In the genomic region with DNA sequence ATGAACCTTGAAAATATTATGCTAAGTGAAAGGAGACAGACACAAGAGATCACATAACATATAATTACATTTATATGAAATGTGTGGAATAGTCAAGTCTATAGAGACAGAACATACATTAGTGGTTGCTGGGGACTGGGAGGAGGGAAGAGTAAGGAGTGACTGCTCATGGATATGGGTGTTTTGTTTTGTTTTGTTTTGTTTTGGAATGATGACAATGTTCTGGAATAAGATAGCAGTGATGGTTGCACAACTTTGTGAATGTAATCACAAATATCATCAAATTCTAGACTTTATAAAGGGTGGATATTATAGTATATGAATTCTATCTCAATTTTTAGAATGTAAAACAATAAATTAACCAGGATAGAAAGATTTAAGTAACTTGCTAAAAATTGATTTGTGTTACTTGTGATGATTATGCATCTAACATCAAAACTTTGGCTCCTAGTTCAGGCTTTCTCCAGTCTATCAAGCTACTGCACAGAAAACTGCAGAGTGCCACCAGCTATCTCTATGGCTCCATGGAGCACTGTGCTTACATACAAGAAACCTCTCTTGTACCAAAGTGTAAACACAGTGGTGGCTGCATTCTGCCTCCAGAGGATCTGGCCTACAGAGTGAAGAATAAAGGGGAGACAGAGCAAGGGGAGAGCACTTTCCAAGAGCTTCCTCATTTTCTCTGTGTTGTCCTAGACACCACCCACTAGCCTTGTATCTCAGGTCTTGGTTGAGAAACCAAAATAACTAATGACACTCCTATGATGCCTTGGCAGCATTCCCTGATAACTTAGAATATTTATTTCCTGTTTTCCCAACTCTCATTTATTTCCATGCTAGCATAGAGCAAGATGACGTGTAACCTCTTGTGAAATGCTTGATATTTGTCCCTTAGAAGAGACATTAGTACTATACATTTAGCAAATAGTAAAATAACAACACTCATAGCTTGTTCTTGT, we compare ENCODE assay signal across 8 cellular contexts. TPM values are rescaled to one million over a fixed set of nuclear protein-coding genes. Genes with fewer than 3 reads are reported as not detected.
DNase-seq lines count a peak whose midpoint lies in the region; ATAC-seq and TF ChIP-seq lines count a peak whose summit lies in the region.

No MANE protein-coding gene starts in this region.

- intact Hi-C loops in right cardiac atrium (cut with DNase I), result no loop called here

- peaks cover 3% of the 10 kb centered on the region for H3K9me3 Mint-ChIP-seq in stimulated activated memory B cell treated with anti-CD40 and anti-IgM and Interleukin-4, amounts not matched to agents 10 μg/mL and 1 μg/mL and 100 μg/mL, for 72 hours

- H3K4me3 ChIP-seq in GM23248 (peak overlapping the region; percentile 51), astrocyte of the spinal cord (ENCODE audit: low read depth, low read length) (no peak overlapping the region), right cardiac atrium (ENCODE audit: low read length) (no peak overlapping the region), skeletal muscle tissue (ENCODE audit: low read length in 3 of 3) (no peak overlapping the region)

- no peaks in the 10 kb centered on the region for H3K9me3 ChIP-seq in GM23248 (ENCODE audit: low read depth)
- no peaks in the 10 kb centered on the region for H3K9me3 ChIP-seq in right cardiac atrium (ENCODE audit: control insufficient read depth, low read length)
- H3K9me3 ChIP-seq in skeletal muscle tissue (ENCODE audit: control insufficient read depth in 3 of 3, low read length in 3 of 3), result no peaks in the 10 kb centered on the region

- in situ Hi-C loops in GM23248 (cut with MboI) (no loop called here), astrocyte of the spinal cord (cut with HindIII; ENCODE audit: low sequenced_read_pairs) (no loop called here)

- no peaks in the 10 kb centered on the region for H3K27me3 Mint-ChIP-seq in stimulated activated memory B cell treated with anti-CD40 and anti-IgM and Interleukin-4, amounts not matched to agents 10 μg/mL and 1 μg/mL and 100 μg/mL, for 72 hours

- H3K4me3 Mint-ChIP-seq in stimulated activated memory B cell treated with anti-CD40 and anti-IgM and Interleukin-4, amounts not matched to agents 10 μg/mL and 1 μg/mL and 100 μg/mL, for 72 hours, result no peak overlapping the region

- ATAC-seq in right cardiac atrium (peak; percentile 81 to 88), GM19328 (IDR thresholded peaks at IDR 0.05; ENCODE audit: unreplicated experiment) (no peak)
- ATAC-seq in stimulated activated memory B cell treated with anti-CD40 and anti-IgM and Interleukin-4, amounts not matched to agents 10 μg/mL and 1 μg/mL and 100 μg/mL, for 72 hours, result no peak

- no peaks in the 10 kb centered on the region for H3K4me1 Mint-ChIP-seq in stimulated activated memory B cell treated with anti-CD40 and anti-IgM and Interleukin-4, amounts not matched to agents 10 μg/mL and 1 μg/mL and 100 μg/mL, for 72 hours

- H3K9me2 ChIP-seq in GM23248 (ENCODE audit: insufficient read depth), result no peaks in the 10 kb centered on the region

- H3K9ac ChIP-seq in GM23248, result peak overlapping the region; percentile 83
- H3K9ac ChIP-seq in skeletal muscle tissue (ENCODE audit: low read depth in 1 of 3, low read length in 3 of 3), result no peak overlapping the region

- H3K4me1 ChIP-seq in GM23248 (ENCODE audit: insufficient read depth), result peaks cover 42% of the 10 kb centered on the region
- peaks cover 4% of the 10 kb centered on the region for H3K4me1 ChIP-seq in right cardiac atrium (ENCODE audit: control insufficient read depth, insufficient read depth, low read length)
- peaks cover 0 to 13% (median 0%) of the 10 kb centered on the region in 3 donors for H3K4me1 ChIP-seq in skeletal muscle tissue (ENCODE audit: control insufficient read depth in 3 of 3, insufficient read depth in 3 of 3, low read length in 3 of 3)

- H3K27ac Mint-ChIP-seq in stimulated activated memory B cell treated with anti-CD40 and anti-IgM and Interleukin-4, amounts not matched to agents 10 μg/mL and 1 μg/mL and 100 μg/mL, for 72 hours, result no peak overlapping the region

- H3K4me2 ChIP-seq in GM23248 (ENCODE audit: unreplicated experiment), result peak overlapping the region; percentile 94

- H3K36me3 ChIP-seq in GM23248 (ENCODE audit: low read depth), result no peaks in the 10 kb centered on the region
- no peaks in the 10 kb centered on the region for H3K36me3 ChIP-seq in skeletal muscle tissue (ENCODE audit: control insufficient read depth in 3 of 3, insufficient read depth in 3 of 3, low read length in 3 of 3)

- H3K27ac ChIP-seq in GM23248 (peak overlapping the region; percentile 99), right cardiac atrium (ENCODE audit: low read length) (peak overlapping the region; percentile 94), skeletal muscle tissue (ENCODE audit: low read depth, low read length) (peak overlapping the region; percentile 73)

- peaks cover 36% of the 10 kb centered on the region for H3F3A ChIP-seq in GM23248 (ENCODE audit: insufficient read depth)

- H2AFZ ChIP-seq in GM23248, result peak overlapping the region; percentile 12; the same call in 1 of the 2 replicates

- no peaks in the 10 kb centered on the region for H3K79me2 ChIP-seq in GM23248 (ENCODE audit: insufficient read depth)

- no peaks in the 10 kb centered on the region for H3K36me3 Mint-ChIP-seq in stimulated activated memory B cell treated with anti-CD40 and anti-IgM and Interleukin-4, amounts not matched to agents 10 μg/mL and 1 μg/mL and 100 μg/mL, for 72 hours

- H4K20me1 ChIP-seq in GM23248 (ENCODE audit: insufficient read depth), result no peaks in the 10 kb centered on the region

- 0 to 4% methylated on average over 1 of the region's 1 CpG for WGBS in GM23248 (ENCODE audit: low coverage in 1 of 2, low lambda C conversion rate in 2 of 2, missing lambda C conversion rate in 2 of 2), 2 experiments
- 21% methylated on average over 1 of the region's 1 CpG for WGBS in right cardiac atrium

- DNase-seq in GM23248 (peak; percentile 97), astrocyte of the spinal cord (ENCODE audit: low read depth, low spot score) (peak; percentile 79), right cardiac atrium (no peak), NCI-H1105 (lab: John Stamatoyannopoulos, UW) (no peak), OCI-M1 (lab: John Stamatoyannopoulos, UW) (no peak)

- H3K27me3 ChIP-seq in GM23248 (replicated peaks; ENCODE audit: insufficient read depth) (no peaks in the 10 kb centered on the region), right cardiac atrium (ENCODE audit: control insufficient read depth, insufficient read depth) (no peaks in the 10 kb centered on the region), skeletal muscle tissue (ENCODE audit: control insufficient read depth in 3 of 3, insufficient read depth in 3 of 3, low read length in 3 of 3) (no peaks in the 10 kb centered on the region)

- no peak for TF ChIP-seq CTCF in astrocyte of the spinal cord (IDR thresholded peaks at IDR 0.05; ENCODE audit: low read depth, low read length)

RNA-seq across cellular contexts. Expression of a gene that starts 57.1 kb away (rescaled TPM):
- 60.6 and 63.9 TPM in 2 replicates for total RNA-seq in GM23248 (2014; rRNA removed; shearing (Covaris generic))
- polyA plus RNA-seq in GM23248 (2016; fragmentation: Nextera tagmentation; extraction: Ambion mirVana), result 53.3 and 55.6 TPM in 2 replicates
- 10 to 100 TPM; 10.7 to 22.8 (median 19.0) TPM for total RNA-seq in right cardiac atrium
- 9.5 TPM for polyA plus RNA-seq in right cardiac atrium
- 54.3 TPM for total RNA-seq in skeletal muscle tissue

Comparison
In these comparisons a context has a peak if more than half of its experiments do, and no peak if none do; other contexts are left out.
1. DNase-seq: peak in GM23248 (single experiment) and astrocyte of the spinal cord (single experiment); none in right cardiac atrium (0 of 3), NCI-H1105 (single experiment) and OCI-M1 (single experiment).
2. ATAC-seq: peak in right cardiac atrium (2 of 2); none in stimulated activated memory B cell treated with anti-CD40 and anti-IgM and Interleukin-4, amounts not matched to agents 10 μg/mL and 1 μg/mL and 100 μg/mL, for 72 hours (single experiment) and GM19328 (single experiment).
3. Peak in every context shown above with its lines, with median percentiles within 50 percentile points of each other: H3K27ac ChIP-seq.